8 cellular contexts compared by ENCODE assay signal in the genomic region with DNA sequence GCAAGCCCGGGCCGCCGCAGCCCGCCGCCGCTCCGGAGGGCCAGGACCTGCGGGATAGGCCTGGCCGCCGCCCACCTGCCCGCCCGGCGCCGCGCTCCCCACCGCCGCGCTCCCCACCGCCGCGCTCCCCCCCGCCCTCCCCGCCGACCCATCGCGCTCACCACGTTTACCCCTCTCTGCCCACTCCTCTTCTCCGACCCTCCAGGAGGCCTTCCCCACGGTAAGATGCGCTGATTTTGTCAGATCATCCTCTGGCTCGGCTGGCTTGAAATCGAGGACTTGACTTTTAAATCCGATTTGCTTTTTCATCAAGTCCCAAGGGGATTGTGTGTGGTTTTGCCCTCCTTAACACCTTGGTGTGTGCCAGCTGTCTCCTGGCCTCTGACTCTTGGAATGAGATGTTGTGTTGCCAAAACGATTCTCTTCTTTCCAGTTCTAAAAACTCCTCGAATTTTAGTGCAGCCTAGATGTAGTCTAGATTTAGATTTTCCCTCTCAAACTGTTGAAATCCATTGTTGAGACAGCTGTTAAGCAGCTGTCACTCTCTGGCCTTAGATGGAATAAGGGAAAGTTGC. TPM values are rescaled to one million over a fixed set of nuclear protein-coding genes. Genes with fewer than 3 reads are reported as not detected.
DNase-seq lines count a peak whose midpoint lies in the region; ATAC-seq and TF ChIP-seq lines count a peak whose summit lies in the region.

No MANE protein-coding gene starts in this region.

- peaks cover 30% of the 10 kb centered on the region for H3K4me1 Mint-ChIP-seq in activated CD4-positive, alpha-beta memory T cell treated with anti-CD3 and anti-CD28 coated beads, Interleukin-2, amount 10 ng/mL, durations not matched to agents 7 days and 5 days

- no peaks in the 10 kb centered on the region for H3K27me3 Mint-ChIP-seq in activated CD4-positive, alpha-beta memory T cell treated with anti-CD3 and anti-CD28 coated beads, Interleukin-2, amount 10 ng/mL, durations not matched to agents 7 days and 5 days

- H3K79me2 ChIP-seq in hepatocyte, result peaks cover 66% of the 10 kb centered on the region
- H3K79me2 ChIP-seq in smooth muscle cell (ENCODE audit: low read depth), result peaks cover 56% of the 10 kb centered on the region

- H3K27ac ChIP-seq in AG04450 (ENCODE audit: low read depth, low read length), result peak overlapping the region; percentile 81
- peak overlapping the region; percentile 94 for H3K27ac ChIP-seq in hepatocyte
- H3K27ac ChIP-seq in smooth muscle cell (ENCODE audit: low read depth), result peak overlapping the region; percentile 95

- no peaks in the 10 kb centered on the region for H3K9me2 ChIP-seq in hepatocyte (replicated peaks; ENCODE audit: insufficient read depth)

- H3K9me3 ChIP-seq in AG04450 (ENCODE audit: control insufficient read depth, insufficient read depth, low read length) (no peaks in the 10 kb centered on the region), hepatocyte (ENCODE audit: low read depth) (no peaks in the 10 kb centered on the region), smooth muscle cell (replicated peaks; ENCODE audit: low read depth) (no peaks in the 10 kb centered on the region)

- H3F3A ChIP-seq in smooth muscle cell (ENCODE audit: low read depth), result no peaks in the 10 kb centered on the region

- H2AFZ ChIP-seq in hepatocyte (peak overlapping the region; percentile 53), smooth muscle cell (ENCODE audit: low read depth) (no peak overlapping the region)

- H3K9ac ChIP-seq in smooth muscle cell (ENCODE audit: low read depth), result peak overlapping the region; percentile 96

- H3K4me3 Mint-ChIP-seq in activated CD4-positive, alpha-beta memory T cell treated with anti-CD3 and anti-CD28 coated beads, Interleukin-2, amount 10 ng/mL, durations not matched to agents 7 days and 5 days, result peak overlapping the region; percentile 99

- peaks cover 52% of the 10 kb centered on the region for H3K36me3 Mint-ChIP-seq in activated CD4-positive, alpha-beta memory T cell treated with anti-CD3 and anti-CD28 coated beads, Interleukin-2, amount 10 ng/mL, durations not matched to agents 7 days and 5 days (ENCODE audit: low read depth)

- peak overlapping the region; percentile 82 for H3K4me3 ChIP-seq in AG04450 (ENCODE audit: low read depth, low read length)
- H3K4me3 ChIP-seq in H7 (ENCODE audit: insufficient read depth, low read depth, low read length), result peak overlapping the region; percentile 75
- H3K4me3 ChIP-seq in hepatocyte, result peak overlapping the region; percentile 87
- H3K4me3 ChIP-seq in smooth muscle cell, result peak overlapping the region; percentile 77

- peaks cover 16% of the 10 kb centered on the region for H3K36me3 ChIP-seq in H7 (replicated peaks; ENCODE audit: control insufficient read depth, insufficient read depth, low read length)
- no peaks in the 10 kb centered on the region for H3K36me3 ChIP-seq in hepatocyte (replicated peaks; ENCODE audit: insufficient read depth, low read depth)
- H3K36me3 ChIP-seq in smooth muscle cell (ENCODE audit: low read depth), result peaks cover 5% of the 10 kb centered on the region

- TF ChIP-seq CTCF in AG04450 (IDR thresholded peaks at IDR 0.05; ENCODE audit: low read depth, low read length) (no peak), hepatocyte (IDR thresholded peaks at IDR 0.05; ENCODE audit: poor library complexity) (no peak), smooth muscle cell (IDR thresholded peaks at IDR 0.05; ENCODE audit: borderline replicate concordance, insufficient read depth, poor library complexity, severe bottlenecking) (no peak)

- POLR2A ChIA-PET in AG04450 (lab: Yijun Ruan, JAX), result no interaction called here
- POLR2A ChIA-PET in activated CD4-positive, alpha-beta memory T cell treated with anti-CD3 and anti-CD28 coated beads, Interleukin-2, amount 10 ng/mL, durations not matched to agents 7 days and 5 days (lab: Charles Lee), result no interaction called here

- WGBS in hepatocyte (ENCODE audit: low lambda C conversion rate, missing lambda C conversion rate), result 7% methylated on average over 10 of the region's 35 CpGs
- WGBS in smooth muscle cell (ENCODE audit: low lambda C conversion rate), result 7% methylated on average over 8 of the region's 35 CpGs

- ATAC-seq in HG03025 (IDR thresholded peaks at IDR 0.05; ENCODE audit: low FRiP score, unreplicated experiment) (no peak), GM18511 (IDR thresholded peaks at IDR 0.05; ENCODE audit: unreplicated experiment) (no peak)

- peak overlapping the region; percentile 89 for H3K4me2 ChIP-seq in hepatocyte
- H3K4me2 ChIP-seq in smooth muscle cell, result peak overlapping the region; percentile 97

- H3K9me3 Mint-ChIP-seq in activated CD4-positive, alpha-beta memory T cell treated with anti-CD3 and anti-CD28 coated beads, Interleukin-2, amount 10 ng/mL, durations not matched to agents 7 days and 5 days, result no peaks in the 10 kb centered on the region

- peak overlapping the region; percentile 87 for H3K27ac Mint-ChIP-seq in activated CD4-positive, alpha-beta memory T cell treated with anti-CD3 and anti-CD28 coated beads, Interleukin-2, amount 10 ng/mL, durations not matched to agents 7 days and 5 days

- CTCF ChIA-PET in AG04450 (lab: Charles Lee), result interaction anchor here (2.8 kb wide), 1 partner anchor 10 kb away, joined by 11 read pairs; no protein-coding TSS in a partner anchor
- CTCF ChIA-PET in activated CD4-positive, alpha-beta memory T cell treated with anti-CD3 and anti-CD28 coated beads, Interleukin-2, amount 10 ng/mL, durations not matched to agents 7 days and 5 days (lab: Charles Lee), result no interaction called here

- in situ Hi-C loops in G401 (cut with HindIII; ENCODE audit: low sequenced_read_pairs), result no loop called here

- DNase-seq in AG04450 (ENCODE audit: low read depth, low spot score), result no peak
- DNase-seq in H7, result peak; percentile 65
- DNase-seq in activated CD4-positive, alpha-beta memory T cell treated with anti-CD3 and anti-CD28 coated beads, Interleukin-2, amount 10 ng/mL, durations not matched to agents 7 days and 5 days, result no peak
- DNase-seq in hepatocyte (ENCODE audit: low spot score), result no peak
- no peak for DNase-seq in smooth muscle cell (lab: John Stamatoyannopoulos, UW; ENCODE audit: unreplicated experiment)
- DNase-seq in G401 (ENCODE audit: low spot score), result no peak

- H4K20me1 ChIP-seq in hepatocyte (ENCODE audit: insufficient read depth, poor library complexity, severe bottlenecking) (peaks cover 4% of the 10 kb centered on the region), smooth muscle cell (ENCODE audit: low read depth) (peaks cover 5% of the 10 kb centered on the region)

- H3K4me1 ChIP-seq in hepatocyte (ENCODE audit: insufficient read depth), result peaks cover 17% of the 10 kb centered on the region
- H3K4me1 ChIP-seq in smooth muscle cell (ENCODE audit: low read depth), result peaks cover 11% of the 10 kb centered on the region

- H3K27me3 ChIP-seq in AG04450 (ENCODE audit: control insufficient read depth, insufficient read depth, low read length) (no peaks in the 10 kb centered on the region), H7 (ENCODE audit: control insufficient read depth, insufficient read depth, low read length) (no peaks in the 10 kb centered on the region), hepatocyte (no peaks in the 10 kb centered on the region), smooth muscle cell (ENCODE audit: low read depth) (no peaks in the 10 kb centered on the region)

RNA-seq across cellular contexts. Expression of gene POM121, which starts 0.7 kb away (rescaled TPM):
- polyA plus RNA-seq in AG04450 (2011; rRNA removed) (3.5 and 4.9 TPM in 2 replicates), hepatocyte (16.1 and 17.8 TPM in 2 replicates), smooth muscle cell (11.8 and 15.3 TPM in 2 replicates)
- 8.1 and 8.7 TPM in 2 replicates for polyA minus RNA-seq in AG04450 (2011; rRNA and poly(A)+ RNA removed)
- 10.7 and 11.3 TPM in 2 replicates for total RNA-seq in H7 (2014; rRNA removed; shearing (Covaris generic))
- total RNA-seq in activated CD4-positive, alpha-beta memory T cell treated with anti-CD3 and anti-CD28 coated beads, Interleukin-2, amount 10 ng/mL, durations not matched to agents 7 days and 5 days, result 10 to 100 TPM; 55.3 to 55.5 TPM
- total RNA-seq in hepatocyte (9.6 and 10.3 TPM in 2 replicates), smooth muscle cell (9.2 and 9.8 TPM in 2 replicates)
- total RNA-seq in G401 (2014; rRNA removed; shearing (Covaris generic)), result 3.2 and 4.4 TPM in 2 replicates

RNA-seq across cellular contexts. Expression of gene TRIM74, which starts 43.6 kb away (rescaled TPM):
- polyA plus RNA-seq in AG04450 (2011; rRNA removed), result 0.09 TPM in 1 of 2 replicates, not detected in the other
- polyA minus RNA-seq in AG04450 (2011; rRNA and poly(A)+ RNA removed), result not detected in 2 replicates
- not detected in 2 replicates for total RNA-seq in H7 (2014; rRNA removed; shearing (Covaris generic))
- total RNA-seq in activated CD4-positive, alpha-beta memory T cell treated with anti-CD3 and anti-CD28 coated beads, Interleukin-2, amount 10 ng/mL, durations not matched to agents 7 days and 5 days, result 1 to 10 TPM; 1.9 to 2.5 TPM
- 0.47 and 2.4 TPM in 2 replicates for total RNA-seq in hepatocyte
- polyA plus RNA-seq in hepatocyte, result 0.74 and 1.7 TPM in 2 replicates
- total RNA-seq in smooth muscle cell, result not detected in 2 replicates
- 0.46 TPM in 1 of 2 replicates, not detected in the other for polyA plus RNA-seq in smooth muscle cell
- 4.7 TPM in 1 of 2 replicates, not detected in the other for total RNA-seq in G401 (2014; rRNA removed; shearing (Covaris generic))
